Comparison of ENCODE assay signal across 1 cellular context in the genomic region with DNA sequence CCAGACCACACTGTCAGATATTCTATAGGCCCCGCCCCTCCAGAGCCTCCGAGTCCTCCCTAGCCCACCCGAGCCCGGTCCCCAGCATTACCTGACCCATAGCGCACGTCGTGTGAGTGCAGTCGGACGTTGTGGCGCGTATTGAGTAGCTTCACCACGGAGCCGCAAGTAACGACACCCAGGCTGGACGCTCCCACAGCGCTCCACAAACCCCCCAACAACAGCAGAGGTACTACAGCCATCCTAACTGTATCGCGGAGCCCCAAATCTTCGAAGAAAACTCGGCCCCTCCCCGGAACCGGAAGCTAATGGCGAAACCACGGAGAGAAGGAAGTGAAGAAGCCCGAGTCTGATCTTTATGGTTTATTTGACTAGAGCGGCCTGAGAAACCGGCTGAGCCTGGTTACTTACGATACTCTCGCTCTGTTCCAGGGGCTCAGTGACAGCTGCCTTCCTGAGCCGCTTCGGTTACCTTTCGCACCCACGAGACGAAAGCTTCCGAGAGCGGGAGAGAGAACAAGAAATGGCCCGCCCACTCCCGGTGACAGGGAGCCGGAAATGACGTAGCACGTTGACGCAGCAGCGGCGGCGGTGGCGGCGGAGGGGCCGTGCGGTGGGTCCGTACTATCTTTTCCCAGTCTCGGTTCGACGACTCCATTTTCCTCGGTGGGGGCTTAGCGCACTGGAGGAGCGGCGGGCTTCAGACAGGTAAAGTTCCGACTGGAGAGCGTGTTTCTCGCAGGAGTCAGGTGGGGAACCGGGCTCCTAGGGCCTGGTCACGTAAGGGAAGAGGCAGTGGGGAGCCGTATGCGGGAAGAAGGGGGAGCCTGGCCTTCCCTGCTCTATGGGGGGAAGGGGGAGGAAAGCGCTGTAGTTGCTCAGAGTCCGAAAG.
TF ChIP-seq lines count a peak whose summit lies in the region.

TSS of gene SDF2 (minus strand) at position 272 of the 892 bp plus-strand sequence. CDS start at position 242, 30 bp downstream.
TSS of gene SUPT6H (plus strand) at position 571 of the 892 bp plus-strand sequence. CDS start 11,197 bp downstream, outside the sequence.

TF ChIP-seq in HEK293, 187 proteins besides CTCF, POLR2A, EP300 and RAD21 (continued from another document):
- 0 out of 2 replicates have a peak, but pooled peaks have one; percentile 45 for TF ChIP-seq ZBTB10 (tag by site-specific recombination; IDR thresholded peaks at IDR 0.05)
- peak; percentile 23 for TF ChIP-seq ZBTB26 (tag by site-specific recombination; optimal IDR thresholded peaks at IDR 0.05)
- TF ChIP-seq GLIS1 (tag by site-specific recombination; IDR thresholded peaks at IDR 0.05): peak; percentile 64; the same call in 1 of the 2 replicates
- TF ChIP-seq ZNF510 (tag by site-specific recombination; IDR thresholded peaks at IDR 0.05; ENCODE audit: insufficient replicate concordance): no peak
- no peak for TF ChIP-seq MYNN (tag by site-specific recombination; IDR thresholded peaks at IDR 0.05; ENCODE audit: borderline replicate concordance)
- TF ChIP-seq ZNF501 (tag by site-specific recombination; IDR thresholded peaks at IDR 0.05): peak; percentile 62
- TF ChIP-seq SP3 (tag by site-specific recombination; IDR thresholded peaks at IDR 0.05): peak; percentile 88
- TF ChIP-seq ZBTB11 (tag by site-specific recombination; conservative IDR thresholded peaks at IDR 0.05; ENCODE audit: low read depth): peak; percentile 92
- no peak for TF ChIP-seq ZNF214 (tag by site-specific recombination; IDR thresholded peaks at IDR 0.05; ENCODE audit: borderline replicate concordance)
- no peak for TF ChIP-seq ZFP37 (tag by site-specific recombination; IDR thresholded peaks at IDR 0.05)
- no peak for TF ChIP-seq ZNF404 (tag by site-specific recombination; IDR thresholded peaks at IDR 0.05)
- TF ChIP-seq FEZF1 (tag by site-specific recombination; IDR thresholded peaks at IDR 0.05): no peak
- no peak for TF ChIP-seq ZNF621 (tag by site-specific recombination; IDR thresholded peaks at IDR 0.05)
- peak; percentile 79 for TF ChIP-seq YY1 (tag by site-specific recombination; IDR thresholded peaks at IDR 0.05)
- no peak for TF ChIP-seq ZNF626 (tag by site-specific recombination; IDR thresholded peaks at IDR 0.05)
- TF ChIP-seq ZBTB21 (tag by site-specific recombination; IDR thresholded peaks at IDR 0.05): peak; percentile 95
- TF ChIP-seq, protein P1, sequence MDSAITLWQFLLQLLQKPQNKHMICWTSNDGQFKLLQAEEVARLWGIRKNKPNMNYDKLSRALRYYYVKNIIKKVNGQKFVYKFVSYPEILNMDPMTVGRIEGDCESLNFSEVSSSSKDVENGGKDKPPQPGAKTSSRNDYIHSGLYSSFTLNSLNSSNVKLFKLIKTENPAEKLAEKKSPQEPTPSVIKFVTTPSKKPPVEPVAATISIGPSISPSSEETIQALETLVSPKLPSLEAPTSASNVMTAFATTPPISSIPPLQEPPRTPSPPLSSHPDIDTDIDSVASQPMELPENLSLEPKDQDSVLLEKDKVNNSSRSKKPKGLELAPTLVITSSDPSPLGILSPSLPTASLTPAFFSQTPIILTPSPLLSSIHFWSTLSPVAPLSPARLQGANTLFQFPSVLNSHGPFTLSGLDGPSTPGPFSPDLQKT (IDR thresholded peaks at IDR 0.05; ENCODE audit: borderline replicate concordance, low read depth, low read length): peak; percentile 80
- TF ChIP-seq ZNF670 (tag by site-specific recombination; IDR thresholded peaks at IDR 0.05; ENCODE audit: low read depth): no peak
- TF ChIP-seq SETDB1 (IDR thresholded peaks at IDR 0.05; ENCODE audit: insufficient read length, low read length): no peak
- TF ChIP-seq ZNF335 (tag by site-specific recombination; conservative IDR thresholded peaks at IDR 0.05): peak; percentile 89
- TF ChIP-seq, protein P2, sequence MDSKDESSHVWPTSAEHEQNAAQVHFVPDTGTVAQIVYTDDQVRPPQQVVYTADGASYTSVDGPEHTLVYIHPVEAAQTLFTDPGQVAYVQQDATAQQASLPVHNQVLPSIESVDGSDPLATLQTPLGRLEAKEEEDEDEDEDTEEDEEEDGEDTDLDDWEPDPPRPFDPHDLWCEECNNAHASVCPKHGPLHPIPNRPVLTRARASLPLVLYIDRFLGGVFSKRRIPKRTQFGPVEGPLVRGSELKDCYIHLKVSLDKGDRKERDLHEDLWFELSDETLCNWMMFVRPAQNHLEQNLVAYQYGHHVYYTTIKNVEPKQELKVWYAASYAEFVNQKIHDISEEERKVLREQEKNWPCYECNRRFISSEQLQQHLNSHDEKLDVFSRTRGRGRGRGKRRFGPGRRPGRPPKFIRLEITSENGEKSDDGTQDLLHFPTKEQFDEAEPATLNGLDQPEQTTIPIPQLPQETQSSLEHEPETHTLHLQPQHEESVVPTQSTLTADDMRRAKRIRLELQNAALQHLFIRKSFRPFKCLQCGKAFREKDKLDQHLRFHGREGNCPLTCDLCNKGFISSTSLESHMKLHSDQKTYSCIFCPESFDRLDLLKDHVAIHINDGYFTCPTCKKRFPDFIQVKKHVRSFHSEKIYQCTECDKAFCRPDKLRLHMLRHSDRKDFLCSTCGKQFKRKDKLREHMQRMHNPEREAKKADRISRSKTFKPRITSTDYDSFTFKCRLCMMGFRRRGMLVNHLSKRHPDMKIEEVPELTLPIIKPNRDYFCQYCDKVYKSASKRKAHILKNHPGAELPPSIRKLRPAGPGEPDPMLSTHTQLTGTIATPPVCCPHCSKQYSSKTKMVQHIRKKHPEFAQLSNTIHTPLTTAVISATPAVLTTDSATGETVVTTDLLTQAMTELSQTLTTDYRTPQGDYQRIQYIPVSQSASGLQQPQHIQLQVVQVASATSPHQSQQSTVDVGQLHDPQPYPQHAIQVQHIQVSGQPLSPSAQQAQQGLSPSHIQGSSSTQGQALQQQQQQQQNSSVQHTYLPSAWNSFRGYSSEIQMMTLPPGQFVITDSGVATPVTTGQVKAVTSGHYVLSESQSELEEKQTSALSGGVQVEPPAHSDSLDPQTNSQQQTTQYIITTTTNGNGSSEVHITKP (tag by site-specific recombination; IDR thresholded peaks at IDR 0.05): peak; percentile 97
- no peak for TF ChIP-seq ZNF585B (tag by site-specific recombination; IDR thresholded peaks at IDR 0.05)
- TF ChIP-seq ZBTB1 (tag by site-specific recombination; IDR thresholded peaks at IDR 0.05): no peak
- TF ChIP-seq KLF16 (tag by site-specific recombination; IDR thresholded peaks at IDR 0.05): 0 out of 2 replicates have a peak, but pooled peaks have one; percentile 44
- no peak for TF ChIP-seq HOXD13 (CRISPR knock-in tag; IDR thresholded peaks at IDR 0.05; ENCODE audit: borderline replicate concordance)
- no peak for TF ChIP-seq ZNF311 (tag by site-specific recombination; IDR thresholded peaks at IDR 0.05; ENCODE audit: borderline replicate concordance)
- TF ChIP-seq OSR2 (tag by site-specific recombination; IDR thresholded peaks at IDR 0.05): 0 out of 2 replicates have a peak, but pooled peaks have one; percentile 28
- peak; percentile 77 for TF ChIP-seq ZNF398 (tag by site-specific recombination; IDR thresholded peaks at IDR 0.05)
- TF ChIP-seq ZNF248 (tag by site-specific recombination; IDR thresholded peaks at IDR 0.05): no peak
- peak; percentile 77 for TF ChIP-seq ZFHX2 (tag by site-specific recombination; conservative IDR thresholded peaks at IDR 0.05)
- TF ChIP-seq ZFP69B (tag by site-specific recombination; IDR thresholded peaks at IDR 0.05): peak; percentile 84
- no peak for TF ChIP-seq SCRT2 (tag by site-specific recombination; IDR thresholded peaks at IDR 0.05)
- no peak for TF ChIP-seq GFI1B (tag by site-specific recombination; IDR thresholded peaks at IDR 0.05)
